Comparison of ENCODE assay signal across 8 cellular contexts in the genomic region with DNA sequence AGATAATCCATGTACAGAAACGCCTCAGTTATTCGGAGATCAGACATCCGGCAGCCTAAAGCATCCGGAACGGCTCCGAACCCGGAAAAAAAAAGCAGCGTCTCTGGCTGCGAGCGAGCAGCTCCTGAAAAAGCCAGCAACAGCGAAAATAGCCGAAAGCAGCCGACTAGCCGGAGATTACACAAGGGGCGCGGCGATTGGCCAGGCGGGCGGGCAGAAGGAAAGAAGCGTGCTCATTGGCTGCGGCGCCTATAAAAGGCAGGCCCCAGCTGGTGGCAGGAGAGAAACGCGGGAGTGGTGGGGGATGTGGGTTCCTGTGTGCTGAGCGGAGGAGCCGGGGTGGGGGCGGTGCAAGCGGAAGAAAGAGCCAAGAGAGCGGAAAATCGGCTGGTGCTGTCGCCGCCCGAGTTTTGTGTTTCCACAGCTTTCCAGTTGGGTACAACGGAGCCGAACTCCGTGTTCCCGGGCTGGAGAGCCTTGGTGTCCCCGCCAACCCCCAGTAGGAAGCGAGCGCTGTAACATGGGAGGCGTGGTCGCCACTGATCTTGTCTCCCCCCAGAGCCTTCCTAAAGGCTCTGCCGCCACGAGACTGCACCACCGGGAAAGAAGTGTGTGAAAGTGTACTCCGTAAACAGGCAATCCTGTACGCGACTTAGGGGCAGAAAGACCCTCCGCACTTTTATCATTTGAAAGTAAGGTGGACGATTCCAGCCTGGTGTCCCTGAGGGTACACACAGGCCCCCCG. TPM values are rescaled to one million over a fixed set of nuclear protein-coding genes. Genes with fewer than 3 reads are reported as not detected.
DNase-seq lines count a peak whose midpoint lies in the region; ATAC-seq and TF ChIP-seq lines count a peak whose summit lies in the region.

Gene ARL15 (minus strand): TSS at position 141 of the 745 bp plus-strand sequence.

- H3F3A ChIP-seq in GM23248 (ENCODE audit: insufficient read depth): no peaks in the 10 kb centered on the region

- DNase-seq in DND-41: peak; percentile 98
- peak; percentile 99 for DNase-seq in GM23248
- peak; percentile 98 for DNase-seq in Kasumi-1 (lab: John Stamatoyannopoulos, UW)
- peak; percentile 95 for DNase-seq in RPMI7951 (ENCODE audit: low read depth)
- peak; percentile 95 to 96 for DNase-seq in activated T-helper 1 cell treated with anti-CD3 and anti-CD28 coated beads, Interleukin-2, amount 50 U/mL, for 16 hours (ENCODE audit: low read depth in 1 of 2, low spot score in 1 of 2)
- DNase-seq in fibroblast of lung (ENCODE audit: low read depth in 2 of 2): peak; percentile 96 to 97
- DNase-seq in naive thymus-derived CD4-positive, alpha-beta T cell: peak; percentile 95 to 99 (median 98)
- peak; percentile 95 for DNase-seq in stimulated activated naive B cell treated with anti-CD40 and anti-IgM and Interleukin-4, amounts not matched to agents 10 μg/mL and 1 μg/mL and 100 μg/mL, for 72 hours

- H3K9me2 ChIP-seq in GM23248 (ENCODE audit: insufficient read depth): no peaks in the 10 kb centered on the region

- peaks cover 0 to 2% (median 0%) of the 10 kb centered on the region in 5 donors for H3K36me3 Mint-ChIP-seq in naive thymus-derived CD4-positive, alpha-beta T cell
- H3K36me3 Mint-ChIP-seq in stimulated activated naive B cell treated with anti-CD40 and anti-IgM and Interleukin-4, amounts not matched to agents 10 μg/mL and 1 μg/mL and 100 μg/mL, for 72 hours: peaks cover 5% of the 10 kb centered on the region in 2 donors

- H3K4me2 ChIP-seq in DND-41 (ENCODE audit: insufficient read depth, low read length) (peak within 1 kb of the TSS; percentile 67), GM23248 (ENCODE audit: unreplicated experiment) (peak within 1 kb of the TSS; percentile 94), fibroblast of lung (ENCODE audit: extremely low read depth, insufficient read depth, low read length) (peak within 1 kb of the TSS; percentile 100)

- H3K4me3 ChIP-seq in DND-41 (ENCODE audit: low read depth in 1 of 2, low read length in 2 of 2): peak within 1 kb of the TSS; percentile 58 to 80; a peak in 3 of 4 replicates
- H3K4me3 ChIP-seq in GM23248: peak within 1 kb of the TSS; percentile 86
- peak within 1 kb of the TSS; percentile 75 to 90 (median 89) for H3K4me3 ChIP-seq in fibroblast of lung (replicated peaks in 1 of 4; ENCODE audit: control extremely low read depth in 1 of 4, insufficient read depth in 1 of 4, low read depth in 3 of 4, low read length in 4 of 4)
- H3K4me3 ChIP-seq in naive thymus-derived CD4-positive, alpha-beta T cell (ENCODE audit: low read length): peak within 1 kb of the TSS; percentile 96

- CTCF ChIA-PET in naive thymus-derived CD4-positive, alpha-beta T cell (lab: Charles Lee): interaction anchor here (0.6 to 1.2 kb wide), 4 partner anchors 35 to 1202 kb away, joined by 3 to 5 read pairs (median 4); no protein-coding TSS in a partner anchor

- no peak for TF ChIP-seq CTCF in DND-41 (IDR thresholded peaks at IDR 0.05; ENCODE audit: borderline replicate concordance, extremely low read depth, low read length, poor library complexity, severe bottlenecking)
- TF ChIP-seq CTCF in fibroblast of lung (conservative IDR thresholded peaks at IDR 0.05 in 1 of 2, IDR thresholded peaks at IDR 0.05 in 1 of 2; ENCODE audit: low read depth in 1 of 2, low read length in 2 of 2): no peak

- H4K20me1 ChIP-seq in DND-41 (ENCODE audit: insufficient read depth, low read length) (no peaks in the 10 kb centered on the region), GM23248 (ENCODE audit: insufficient read depth) (no peaks in the 10 kb centered on the region), fibroblast of lung (ENCODE audit: control insufficient read depth, extremely low read depth, insufficient read depth, low read length) (no peaks in the 10 kb centered on the region)

- no peaks in the 10 kb centered on the region for H3K27me3 ChIP-seq in DND-41 (ENCODE audit: insufficient read depth, low read length, poor library complexity)
- H3K27me3 ChIP-seq in GM23248 (replicated peaks; ENCODE audit: insufficient read depth): no peaks in the 10 kb centered on the region
- no peaks in the 10 kb centered on the region for H3K27me3 ChIP-seq in fibroblast of lung (ENCODE audit: control insufficient read depth, insufficient read depth, low read length)
- H3K27me3 ChIP-seq in naive thymus-derived CD4-positive, alpha-beta T cell (ENCODE audit: control insufficient read depth in 2 of 2, insufficient read depth in 2 of 2, low read length in 2 of 2): no peaks in the 10 kb centered on the region

- WGBS in GM23248 (ENCODE audit: low coverage in 1 of 2, low lambda C conversion rate in 2 of 2, missing lambda C conversion rate in 2 of 2), 2 experiments: 1 to 2% methylated on average over 40 to 51 of the region's 51 CpGs

- intact Hi-C loops in naive thymus-derived CD4-positive, alpha-beta T cell (cut with micrococcal nuclease): loop anchor here (1.0 to 10.0 kb wide), 25 partner anchors 66 to 1402 kb away; partner anchors contain the start of genes NDUFS4 (in 2 of the 2), SNX18 (in 2 of the 2), CCNO (in 1 of the 2) and CDC20B (in 1 of the 2)

- H2AFZ ChIP-seq in DND-41 (ENCODE audit: low read depth, low read length) (peak within 1 kb of the TSS; percentile 96), GM23248 (peak within 1 kb of the TSS; percentile 95), fibroblast of lung (ENCODE audit: low read length) (peak within 1 kb of the TSS; percentile 96)

- H3K4me3 Mint-ChIP-seq in naive thymus-derived CD4-positive, alpha-beta T cell: peak within 1 kb of the TSS; percentile 85 to 98 (median 94)
- peak within 1 kb of the TSS; percentile 93 to 94 for H3K4me3 Mint-ChIP-seq in stimulated activated naive B cell treated with anti-CD40 and anti-IgM and Interleukin-4, amounts not matched to agents 10 μg/mL and 1 μg/mL and 100 μg/mL, for 72 hours

- peak; percentile 90 for ATAC-seq in DND-41 (ENCODE audit: insufficient read depth, low read depth)
- peak; percentile 96 for ATAC-seq in naive thymus-derived CD4-positive, alpha-beta T cell
- ATAC-seq in stimulated activated naive B cell treated with anti-CD40 and anti-IgM and Interleukin-4, amounts not matched to agents 10 μg/mL and 1 μg/mL and 100 μg/mL, for 72 hours (replicated peaks): peak; percentile 93 to 95

- H3K4me1 Mint-ChIP-seq in naive thymus-derived CD4-positive, alpha-beta T cell: peaks cover 12 to 36% (median 27%) of the 10 kb centered on the region in 7 donors
- peaks cover 15 to 32% of the 10 kb centered on the region in 2 donors for H3K4me1 Mint-ChIP-seq in stimulated activated naive B cell treated with anti-CD40 and anti-IgM and Interleukin-4, amounts not matched to agents 10 μg/mL and 1 μg/mL and 100 μg/mL, for 72 hours

- peaks cover 0 to 5% (median 0%) of the 10 kb centered on the region in 11 donors for H3K9me3 Mint-ChIP-seq in naive thymus-derived CD4-positive, alpha-beta T cell
- peaks cover 0 to 3% of the 10 kb centered on the region in 2 donors for H3K9me3 Mint-ChIP-seq in stimulated activated naive B cell treated with anti-CD40 and anti-IgM and Interleukin-4, amounts not matched to agents 10 μg/mL and 1 μg/mL and 100 μg/mL, for 72 hours

- H3K27ac Mint-ChIP-seq in naive thymus-derived CD4-positive, alpha-beta T cell: peak within 1 kb of the TSS; percentile 84 to 98 (median 95)
- peak within 1 kb of the TSS; percentile 96 for H3K27ac Mint-ChIP-seq in stimulated activated naive B cell treated with anti-CD40 and anti-IgM and Interleukin-4, amounts not matched to agents 10 μg/mL and 1 μg/mL and 100 μg/mL, for 72 hours

- H3K79me2 ChIP-seq in DND-41 (ENCODE audit: insufficient read depth, low read length) (peaks cover 26% of the 10 kb centered on the region), GM23248 (ENCODE audit: insufficient read depth) (peaks cover 42% of the 10 kb centered on the region), fibroblast of lung (ENCODE audit: control insufficient read depth, insufficient read depth, low read length) (peaks cover 6% of the 10 kb centered on the region)

- peaks cover 0 to 28% (median 5%) of the 10 kb centered on the region in 5 donors for H3K27me3 Mint-ChIP-seq in naive thymus-derived CD4-positive, alpha-beta T cell
- peaks cover 5 to 6% of the 10 kb centered on the region in 2 donors for H3K27me3 Mint-ChIP-seq in stimulated activated naive B cell treated with anti-CD40 and anti-IgM and Interleukin-4, amounts not matched to agents 10 μg/mL and 1 μg/mL and 100 μg/mL, for 72 hours

- H3K9me3 ChIP-seq in DND-41 (ENCODE audit: insufficient read depth, low read length, severe bottlenecking) (no peaks in the 10 kb centered on the region), GM23248 (ENCODE audit: low read depth) (no peaks in the 10 kb centered on the region), fibroblast of lung (ENCODE audit: control insufficient read depth, insufficient read depth, low read depth, low read length) (no peaks in the 10 kb centered on the region)
- H3K9me3 ChIP-seq in naive thymus-derived CD4-positive, alpha-beta T cell (ENCODE audit: control insufficient read depth in 2 of 3, low read length in 3 of 3): no peaks in the 10 kb centered on the region

- in situ Hi-C loops in GM23248 (cut with MboI): no loop called here

- H3K36me3 ChIP-seq in DND-41 (ENCODE audit: insufficient read depth, low read length) (no peaks in the 10 kb centered on the region), GM23248 (ENCODE audit: low read depth) (no peaks in the 10 kb centered on the region), fibroblast of lung (ENCODE audit: control insufficient read depth, insufficient read depth, low read length) (no peaks in the 10 kb centered on the region)
- H3K36me3 ChIP-seq in naive thymus-derived CD4-positive, alpha-beta T cell (ENCODE audit: control insufficient read depth in 2 of 3, insufficient read depth in 3 of 3, low read length in 3 of 3): peaks cover 0 to 6% (median 0%) of the 10 kb centered on the region in 3 experiments

- peaks cover 33% of the 10 kb centered on the region for H3K4me1 ChIP-seq in DND-41 (ENCODE audit: insufficient read depth, low read length)
- H3K4me1 ChIP-seq in GM23248 (ENCODE audit: insufficient read depth): peaks cover 9% of the 10 kb centered on the region; the same call in 1 of the 2 replicates
- H3K4me1 ChIP-seq in fibroblast of lung (ENCODE audit: control insufficient read depth, extremely low read depth, insufficient read depth, low read length): peaks cover 3% of the 10 kb centered on the region
- peaks cover 0 to 7% of the 10 kb centered on the region in 2 donors for H3K4me1 ChIP-seq in naive thymus-derived CD4-positive, alpha-beta T cell (ENCODE audit: control insufficient read depth in 2 of 2, insufficient read depth in 2 of 2, low read length in 2 of 2)

- H3K27ac ChIP-seq in DND-41 (ENCODE audit: low read length) (peak within 1 kb of the TSS; percentile 85), GM23248 (peak within 1 kb of the TSS; percentile 47), fibroblast of lung (ENCODE audit: insufficient read depth, low read length) (peak within 1 kb of the TSS; percentile 85)
- peak within 1 kb of the TSS; percentile 78 for H3K27ac ChIP-seq in naive thymus-derived CD4-positive, alpha-beta T cell (ENCODE audit: low read depth, low read length)

- H3K9ac ChIP-seq in DND-41 (ENCODE audit: low read depth, low read length) (peak within 1 kb of the TSS; percentile 79), GM23248 (peak within 1 kb of the TSS; percentile 89), fibroblast of lung (ENCODE audit: insufficient read depth, low read length) (peak within 1 kb of the TSS; percentile 81)

- POLR2A ChIA-PET in naive thymus-derived CD4-positive, alpha-beta T cell (lab: Charles Lee): interaction anchor here (0.8 to 1.6 kb wide), 9 partner anchors 9 to 1201 kb away, joined by 3 to 8 read pairs (median 4); partner anchors contain the start of genes MOCS2 and SNX18

RNA-seq across cellular contexts. Expression of gene ARL15, which starts in this region (rescaled TPM):
- 7.8 and 15.4 TPM in 2 replicates for total RNA-seq in GM23248 (2014; rRNA removed; shearing (Covaris generic))
- polyA plus RNA-seq in GM23248 (2016; fragmentation: Nextera tagmentation; extraction: Ambion mirVana) (9.9 and 10.6 TPM in 2 replicates), fibroblast of lung (16.3 and 20.6 TPM in 2 replicates)
- total RNA-seq in RPMI7951 (2014; rRNA removed; shearing (Covaris generic)): 9.7 and 11.3 TPM in 2 replicates
- 20.5 and 28.7 TPM in 2 replicates for total RNA-seq in fibroblast of lung
- polyA plus RNA-seq in fibroblast of lung (2012): 12.7 and 16.5 TPM in 2 replicates
- polyA minus RNA-seq in fibroblast of lung (ENCODE audit: low replicate concordance): 12.0 and 23.5 TPM in 2 replicates
- 10 to 100 TPM in 4 of 5 experiments, 1 to 10 TPM in 1; 9.6 to 15.6 (median 13.6) TPM for total RNA-seq in naive thymus-derived CD4-positive, alpha-beta T cell
- 10 to 100 TPM; 13.3 to 17.1 TPM for polyA plus RNA-seq in naive thymus-derived CD4-positive, alpha-beta T cell

Comparison
In these comparisons a context has a peak if more than half of its experiments do, and no peak if none do; other contexts are left out.
1. Peak in every context shown above with its lines: DNase-seq, ATAC-seq, H3K4me3 ChIP-seq and H3K27ac ChIP-seq.